Comparison of ENCODE assay signal across 12 cellular contexts in the genomic region with DNA sequence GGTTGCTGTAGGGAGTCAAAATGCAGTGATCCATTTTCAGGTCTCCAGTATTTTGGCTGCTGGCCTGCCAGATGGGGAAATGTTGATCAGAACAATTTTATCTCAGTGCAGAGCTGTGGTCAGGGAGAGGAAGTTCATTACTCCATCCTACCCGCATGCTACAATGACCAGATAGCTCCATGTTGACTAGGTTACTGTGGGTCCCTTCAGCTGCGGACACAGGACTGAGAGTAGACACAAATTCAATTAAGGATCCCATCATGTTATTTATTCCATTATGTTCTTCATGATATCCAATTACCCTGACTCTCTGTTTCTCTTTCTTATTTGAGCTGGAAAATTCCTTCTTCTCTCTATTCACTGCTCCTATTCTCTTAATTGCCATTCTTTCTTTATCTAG. TPM values are rescaled to one million over a fixed set of nuclear protein-coding genes. Genes with fewer than 3 reads are reported as not detected.
DNase-seq lines count a peak whose midpoint lies in the region; ATAC-seq and TF ChIP-seq lines count a peak whose summit lies in the region.
"Had no signal": no experiment of that assay in that cellular context is flagged by ENCODE, and none has a peak within 500 bp of the region (broad histone marks: within the 10 kb centered on the region; RNA-seq: fewer than 3 reads in every experiment).

No MANE protein-coding gene starts in this region.

- peak; percentile 82 for DNase-seq in BE2C
- peak; percentile 83 for DNase-seq in OCI-M1 (lab: John Stamatoyannopoulos, UW)
- peak; percentile 7 for DNase-seq in fibroblast of gingiva (ENCODE audit: low read depth)
- DNase-seq in osteocyte (ENCODE audit: extremely low spot score, unreplicated experiment) = no peak
- no peak for DNase-seq in RWPE1 (ENCODE audit: low spot score)
- no peak for DNase-seq in A172 (ENCODE audit: low spot score)
- DNase-seq in DMS53 (lab: John Stamatoyannopoulos, UW) = no peak
- DNase-seq: Karpas-422, kidney, SW 1271 had no signal

- H3K27me3 ChIP-seq in BE2C = no peaks in the 10 kb centered on the region
- H3K27me3 ChIP-seq: adrenal gland had no signal

- H3K4me1 Mint-ChIP-seq in osteocyte (ENCODE audit: unreplicated experiment) = peaks cover 21% of the 10 kb centered on the region

- no peaks in the 10 kb centered on the region for H3K36me3 Mint-ChIP-seq in osteocyte (ENCODE audit: unreplicated experiment)

- peaks cover 38% of the 10 kb centered on the region for H3K4me1 ChIP-seq in BE2C

- H3K9me3 ChIP-seq in BE2C = no peaks in the 10 kb centered on the region
- H3K9me3 ChIP-seq: adrenal gland had no signal

- no peaks in the 10 kb centered on the region for H3K9me3 Mint-ChIP-seq in osteocyte (ENCODE audit: unreplicated experiment)

- TF ChIP-seq CTCF in BE2C (IDR thresholded peaks at IDR 0.05; ENCODE audit: low read depth, low read length) (no peak), osteocyte (IDR thresholded peaks at IDR 0.05) (no peak), RWPE1 (conservative IDR thresholded peaks at IDR 0.05; ENCODE audit: low read depth) (no peak)

- CTCF ChIA-PET in RWPE1 (lab: Yijun Ruan, JAX) = interaction anchor here (0.7 kb wide), 2 partner anchors 12 to 13 kb away, joined by 4 read pairs; no protein-coding TSS in a partner anchor

- H3K27ac Mint-ChIP-seq in osteocyte (ENCODE audit: unreplicated experiment) = peak overlapping the region; percentile 52

- no peak overlapping the region for H3K27ac ChIP-seq in RWPE1

- H3K27me3 Mint-ChIP-seq in osteocyte (ENCODE audit: unreplicated experiment) = no peaks in the 10 kb centered on the region

- ATAC-seq in GM21723 (IDR thresholded peaks at IDR 0.05; ENCODE audit: unreplicated experiment) = no peak

- peaks cover 30% of the 10 kb centered on the region for H3K36me3 ChIP-seq in BE2C
- H3K36me3 ChIP-seq: adrenal gland had no signal

- POLR2A ChIA-PET in RWPE1 (lab: Yijun Ruan, JAX; ENCODE audit: low non-redundant PET) = no interaction called here

- H3K4me3 ChIP-seq in BE2C (ENCODE audit: low read depth, low read length) = peak overlapping the region; percentile 52

- peak overlapping the region; percentile 5 for H3K4me3 Mint-ChIP-seq in osteocyte (ENCODE audit: unreplicated experiment)

RNA-seq across cellular contexts. Expression of a gene that starts 16.3 kb away (rescaled TPM):
- 18.4 TPM for polyA plus RNA-seq in BE2C (2012; ENCODE audit: insufficient read depth, insufficient read length, low read depth)
- 3.2 and 4.1 TPM in 2 replicates for total RNA-seq in osteocyte
- total RNA-seq in A172 (2014; rRNA removed; shearing (Covaris generic)) = 0.07 and 0.10 TPM in 2 replicates

Comparison
In these comparisons a context has a peak if more than half of its experiments do, and no peak if none do; other contexts are left out.
1. DNase-seq: peak in BE2C (single experiment), OCI-M1 (single experiment) and fibroblast of gingiva (single experiment); none in osteocyte (single experiment), RWPE1 (single experiment), A172 (single experiment) and DMS53 (single experiment).